ENCODE assay signal across 19 cellular contexts in the genomic region with DNA sequence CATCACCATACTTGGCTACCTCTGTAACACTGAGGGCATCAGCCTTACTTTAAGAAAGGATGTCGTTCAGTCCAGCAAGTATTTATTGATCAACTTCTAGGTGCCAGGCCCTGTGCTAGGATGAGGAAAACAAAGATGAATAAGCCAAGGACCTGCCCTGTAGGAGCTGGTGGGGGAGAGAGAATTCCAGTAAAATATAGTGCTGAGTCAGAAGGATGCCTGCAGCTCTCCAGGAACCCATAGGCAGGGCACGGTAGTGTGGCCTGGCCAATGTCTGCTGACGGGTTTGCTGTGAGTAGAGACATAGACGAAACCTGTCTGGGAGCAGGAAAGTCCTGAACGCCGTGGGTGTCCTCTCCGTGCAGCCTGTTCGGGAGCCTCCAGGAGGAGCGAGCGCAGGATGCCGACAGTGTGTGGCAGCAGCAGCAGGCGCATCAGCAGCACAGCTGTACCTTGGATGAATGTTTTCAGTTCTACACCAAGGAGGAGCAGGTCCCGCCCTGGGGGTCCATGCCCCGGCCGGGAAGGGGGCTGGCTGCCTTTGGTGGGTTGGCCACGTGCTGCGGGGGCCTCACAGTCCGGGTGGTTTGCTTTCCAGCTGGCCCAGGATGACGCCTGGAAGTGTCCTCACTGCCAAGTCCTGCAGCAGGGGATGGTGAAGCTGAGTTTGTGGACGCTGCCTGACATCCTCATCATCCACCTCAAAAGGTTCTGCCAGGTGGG. TPM values are rescaled to one million over a fixed set of nuclear protein-coding genes. Genes with fewer than 3 reads are reported as not detected.
"Had no signal": no experiment of that assay in that cellular context is flagged by ENCODE, and none has a peak within 500 bp of the region (broad histone marks: within the 10 kb centered on the region; RNA-seq: fewer than 3 reads in every experiment).

No MANE protein-coding gene starts in this region.

- H3K27me3 ChIP-seq: esophagus squamous epithelium, pancreas, suprapubic skin, thyroid gland, upper lobe of left lung, vagina had no signal

- H3K4me1 ChIP-seq: esophagus squamous epithelium, pancreas, suprapubic skin, thyroid gland, upper lobe of left lung, vagina had no signal

- ATAC-seq: mucosa of descending colon; naive thymus-derived CD8-positive, alpha-beta T cell; pancreas; stimulated activated naive CD8-positive, alpha-beta T cell treated with anti-CD3 and anti-CD28 coated beads, Interleukin-15, Interleukin-2, amounts not matched to agents 100 U/mL and 50 U/mL, for 24 hours had no signal

- H3K27ac ChIP-seq: esophagus squamous epithelium, pancreas, suprapubic skin, thyroid gland, upper lobe of left lung, vagina had no signal

- H3K4me3 ChIP-seq: esophagus squamous epithelium, mucosa of descending colon, pancreas, suprapubic skin, thyroid gland, upper lobe of left lung, vagina had no signal

- H3K9me3 ChIP-seq: esophagus squamous epithelium, mucosa of descending colon, pancreas, suprapubic skin, thyroid gland, upper lobe of left lung, vagina had no signal

- DNase-seq: effector memory CD4-positive, alpha-beta T cell; esophagus squamous epithelium; foreskin melanocyte; head of caudate nucleus; hippocampal formation; kidney glomerular epithelial cell; mammary epithelial cell; mucosa of descending colon; naive thymus-derived CD8-positive, alpha-beta T cell; pancreas; right cardiac atrium; stimulated activated CD4-positive, alpha-beta T cell treated with anti-CD3 and anti-CD28 coated beads, Interleukin-4, amount 100 ng/mL, for 1 hour; stimulated activated CD8-positive, alpha-beta memory T cell treated with anti-CD3 and anti-CD28 coated beads, Interleukin-4, amount 100 ng/mL, for 48 hours; stimulated activated naive CD8-positive, alpha-beta T cell treated with anti-CD3 and anti-CD28 coated beads, Interleukin-15, Interleukin-2, amounts not matched to agents 100 U/mL and 50 U/mL, for 24 hours; thyroid gland had no signal

- H3K36me3 ChIP-seq: suprapubic skin, thyroid gland, vagina had no signal

RNA-seq across cellular contexts. Expression of a gene that starts 55.6 kb away (rescaled TPM):
- total RNA-seq: mesenteric fat pad had no signal
- polyA plus RNA-seq: naive thymus-derived CD8-positive, alpha-beta T cell had no signal
